Comparison of ENCODE assay signal across 19 cellular contexts in the genomic region with DNA sequence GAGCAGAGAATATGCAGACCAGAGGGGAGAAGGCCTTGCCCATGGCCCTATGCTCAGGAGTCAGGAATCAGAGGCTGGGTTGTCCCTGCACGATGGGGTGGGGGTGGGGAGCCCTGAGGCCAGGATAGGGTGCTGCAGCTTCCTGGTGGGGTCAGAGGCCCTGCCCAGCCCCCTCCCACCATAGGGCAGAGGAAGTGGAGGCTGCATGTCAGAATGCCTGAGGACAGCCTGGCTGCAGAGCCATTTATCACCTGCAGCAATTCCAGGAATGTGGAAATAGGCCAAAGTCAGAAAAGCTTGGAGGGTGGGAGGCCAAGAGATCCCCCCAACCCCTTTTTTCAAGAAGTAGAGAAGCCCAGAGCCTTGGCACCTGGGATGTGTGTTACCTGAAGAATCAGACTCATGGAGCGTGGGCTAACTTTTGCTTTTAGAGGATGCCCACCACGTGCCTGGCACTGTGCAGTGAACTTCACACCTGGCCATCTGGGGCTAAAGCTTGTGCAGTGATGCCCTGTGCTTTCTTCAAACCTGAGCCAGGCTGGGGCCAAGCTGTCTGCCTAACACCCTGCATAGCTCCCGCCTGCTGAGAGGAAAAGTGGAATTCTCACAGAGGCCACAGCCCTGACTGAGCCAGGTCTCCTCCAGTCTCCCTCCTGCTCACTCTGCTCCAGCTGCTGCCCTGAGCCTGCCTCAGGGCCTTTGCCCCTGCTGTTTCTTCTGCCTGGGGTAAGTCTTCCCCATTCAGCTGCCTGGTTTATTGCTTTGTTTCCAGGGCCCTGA.
A peak's percentile ranks its signal among the peaks of the same experiment; 100 is the strongest.
DNase-seq lines count a peak whose midpoint lies in the region; ATAC-seq, FAIRE-seq and TF ChIP-seq lines count a peak whose summit lies in the region.
"Had no signal": no experiment of that assay in that cellular context is flagged by ENCODE, and none has a peak within 500 bp of the region (broad histone marks: within the 10 kb centered on the region; RNA-seq: fewer than 3 reads in every experiment).

No MANE protein-coding gene starts in this region.

- no peaks in the 10 kb centered on the region for H3K79me2 ChIP-seq in GM23338 (replicated peaks; ENCODE audit: insufficient read depth)
- H3K79me2 ChIP-seq in H1 (ENCODE audit: control insufficient read depth in 1 of 2, insufficient read depth in 2 of 2, low read length in 2 of 2), result no peaks in the 10 kb centered on the region

- no peaks in the 10 kb centered on the region for H3K9me2 ChIP-seq in GM23338 (ENCODE audit: insufficient read depth)

- H2BK20ac ChIP-seq in H1 (ENCODE audit: low read length), result peak overlapping the region; percentile 25; the same call in 1 of the 2 replicates

- H4K5ac ChIP-seq in H1 (ENCODE audit: insufficient read length, low read depth, low read length), result no peak overlapping the region

- TF ChIP-seq POLR2A in H1 (IDR thresholded peaks at IDR 0.05; ENCODE audit: control extremely low read depth in 1 of 2, low read depth in 2 of 2, low read length in 2 of 2), result no peak

- H4K8ac ChIP-seq in H1 (ENCODE audit: extremely low read depth, insufficient read depth, low read length), result no peak overlapping the region

- H2BK15ac ChIP-seq in H1 (ENCODE audit: low read length), result no peak overlapping the region

- H3K56ac ChIP-seq in H1 (replicated peaks; ENCODE audit: insufficient read length, low read depth, low read length), result no peak overlapping the region

- POLR2A ChIA-PET in H1 (lab: Charles Lee; ENCODE audit: partially characterized antibody), result interaction anchor here (0.9 to 1.4 kb wide), 2 partner anchors 14 to 25 kb away, joined by 3 to 5 read pairs; no protein-coding TSS in a partner anchor

- ATAC-seq in GM23338, result peak; percentile 85
- ATAC-seq in pancreas, result peak; percentile 45 to 80 (median 60)
- ATAC-seq in HG02852 (IDR thresholded peaks at IDR 0.05; ENCODE audit: unreplicated experiment), result no peak
- no peak for ATAC-seq in GM18858 (IDR thresholded peaks at IDR 0.05; ENCODE audit: unreplicated experiment)
- ATAC-seq: activated CD4-positive, alpha-beta T cell treated with anti-CD3 and anti-CD28 coated beads for 36 hours had no signal

- no peak overlapping the region for H3K4ac ChIP-seq in H1 (replicated peaks; ENCODE audit: insufficient read length, low read depth, low read length)

- H3K18ac ChIP-seq in H1 (ENCODE audit: extremely low read depth, low read length), result peak overlapping the region; percentile 48; the same call in 1 of the 2 replicates

- H3K4me1 ChIP-seq in GM23338 (ENCODE audit: insufficient read depth) (peaks cover 13% of the 10 kb centered on the region), H1 (replicated peaks in 1 of 4; ENCODE audit: control insufficient read depth in 3 of 4, insufficient read depth in 4 of 4, low read length in 3 of 4) (peaks cover 0 to 10% (median 4%) of the 10 kb centered on the region in 4 experiments; a peak in 5 of 7 replicates), pancreas (no peaks in the 10 kb centered on the region)

- H3K79me1 ChIP-seq in H1 (ENCODE audit: low read depth, low read length), result 0 out of 2 replicates have a peak, but pooled peaks cover 2% of the 10 kb centered on the region

- H3K4me3 Mint-ChIP-seq in GM23338, result no peak overlapping the region
- H3K4me3 Mint-ChIP-seq: activated CD4-positive, alpha-beta T cell treated with anti-CD3 and anti-CD28 coated beads for 36 hours; activated T-cell treated with anti-CD3 and anti-CD28 coated beads, Interleukin-2, amount 50 U/mL, for 4 hours; central memory CD8-positive, alpha-beta T cell; nephron; T-helper 1 cell treated with Interleukin-12 subunit alpha and Interleukin-12 subunit beta and Interleukin-4 antibody, amounts not matched to agents 30 μg/mL and 1 μg/mL, for 36 hours had no signal

- H3K27ac ChIP-seq in GM23338 (ENCODE audit: low read depth), result no peak overlapping the region
- no peak overlapping the region for H3K27ac ChIP-seq in H1 (ENCODE audit: low read depth, low read length)
- H3K27ac ChIP-seq in pancreas, result no peak overlapping the region
- H3K27ac ChIP-seq: C4-2B had no signal

- TF ChIP-seq RAD21 in H1 (IDR thresholded peaks at IDR 0.05 in 1 of 2, conservative IDR thresholded peaks at IDR 0.05 in 1 of 2; ENCODE audit: low read depth in 2 of 2, low read length in 2 of 2), result no peak

- H3K14ac ChIP-seq in H1 (ENCODE audit: insufficient read length), result no peak overlapping the region

- peak overlapping the region; percentile 73; the same call in 1 of the 2 replicates for H2BK5ac ChIP-seq in H1 (ENCODE audit: low read depth, low read length)

- H3K27ac Mint-ChIP-seq in GM23338, result peak overlapping the region; percentile 31; the same call in 1 of the 2 replicates
- H3K27ac Mint-ChIP-seq: activated CD4-positive, alpha-beta T cell treated with anti-CD3 and anti-CD28 coated beads for 36 hours; nephron; T-helper 1 cell treated with Interleukin-12 subunit alpha and Interleukin-12 subunit beta and Interleukin-4 antibody, amounts not matched to agents 30 μg/mL and 1 μg/mL, for 36 hours had no signal

- peak overlapping the region; percentile 32; the same call in 1 of the 2 replicates for H2AFZ ChIP-seq in GM23338
- no peak overlapping the region for H2AFZ ChIP-seq in H1 (ENCODE audit: low read length)

- no peaks in the 10 kb centered on the region for H3K36me3 Mint-ChIP-seq in GM23338 (ENCODE audit: low read depth)

- no peaks in the 10 kb centered on the region; the same call in 1 of the 2 replicates for H3K23me2 ChIP-seq in H1 (ENCODE audit: low read depth, low read length)

- H2AK5ac ChIP-seq in H1 (ENCODE audit: low read depth, low read length), result no peak overlapping the region

- TF ChIP-seq CTCF in GM23338 (conservative IDR thresholded peaks at IDR 0.05; ENCODE audit: low read depth in 2 of 2) (no peak), H1 (IDR thresholded peaks at IDR 0.05; ENCODE audit: control extremely low read depth in 1 of 3, insufficient read depth in 1 of 3, low read depth in 1 of 3, low read length in 3 of 3) (no peak), pancreas (IDR thresholded peaks at IDR 0.05) (no peak)

- FAIRE-seq in H1 (lab: Jason Lieb, UNC) (no peak), pancreas (lab: Jason Lieb, UNC) (no peak)
- FAIRE-seq: endometrium had no signal

- H3K27me3 ChIP-seq in GM23338 (ENCODE audit: insufficient read depth) (no peaks in the 10 kb centered on the region), H1 (replicated peaks in 1 of 4; ENCODE audit: control insufficient read depth in 3 of 4, extremely low read depth in 1 of 4, insufficient read depth in 3 of 4, low read length in 3 of 4) (no peaks in the 10 kb centered on the region), pancreas (no peaks in the 10 kb centered on the region)

- no peak overlapping the region for H4K91ac ChIP-seq in H1 (replicated peaks; ENCODE audit: insufficient read length, low read length)

- no peak overlapping the region for H3K4me3 ChIP-seq in GM23338
- H3K4me3 ChIP-seq in H1 (ENCODE audit: extremely low read depth in 1 of 4, insufficient read depth in 2 of 4, low read depth in 3 of 4, low read length in 4 of 4), result no peak overlapping the region
- H3K4me3 ChIP-seq in pancreas, result no peak overlapping the region

- H3K4me1 Mint-ChIP-seq in GM23338, result peaks cover 26% of the 10 kb centered on the region
- H3K4me1 Mint-ChIP-seq: central memory CD8-positive, alpha-beta T cell; nephron had no signal

- H3K4me2 ChIP-seq in GM23338 (peak overlapping the region; percentile 60), H1 (ENCODE audit: insufficient read depth in 1 of 2, low read depth in 2 of 2, low read length in 2 of 2) (peak overlapping the region in 1 of 2 experiments; percentile 15; a peak in 1 of 4 replicates)

- TF ChIP-seq EP300 in H1 (IDR thresholded peaks at IDR 0.05; ENCODE audit: borderline replicate concordance in 1 of 2, low read depth in 2 of 2, low read length in 2 of 2), result no peak

- H3F3A ChIP-seq in GM23338 (replicated peaks; ENCODE audit: low read depth), result no peaks in the 10 kb centered on the region

- no peaks in the 10 kb centered on the region for H4K20me1 ChIP-seq in GM23338 (replicated peaks; ENCODE audit: insufficient read depth)
- H4K20me1 ChIP-seq in H1 (replicated peaks in 1 of 2; ENCODE audit: control insufficient read depth in 1 of 2, insufficient read depth in 2 of 2, low read length in 2 of 2), result peaks cover 0 to 1% of the 10 kb centered on the region in 2 experiments

- no peak overlapping the region for H3K9ac ChIP-seq in H1 (replicated peaks in 1 of 4; ENCODE audit: extremely low read depth in 1 of 4, low read depth in 3 of 4, low read length in 3 of 4)

- no peaks in the 10 kb centered on the region for H3K9me3 ChIP-seq in H1 (ENCODE audit: insufficient read depth in 2 of 2, low read depth in 1 of 2, low read length in 1 of 2)
- H3K9me3 ChIP-seq in pancreas, result no peaks in the 10 kb centered on the region

- H2BK120ac ChIP-seq in H1 (replicated peaks; ENCODE audit: low read depth, low read length), result no peak overlapping the region

- H3K27me3 Mint-ChIP-seq in GM23338 (ENCODE audit: insufficient read depth, low read depth, poor library complexity), result peaks cover 6% of the 10 kb centered on the region
- H3K27me3 Mint-ChIP-seq: activated CD4-positive, alpha-beta T cell treated with anti-CD3 and anti-CD28 coated beads for 36 hours had no signal

- H3K9me3 Mint-ChIP-seq in GM23338, result no peaks in the 10 kb centered on the region
- H3K9me3 Mint-ChIP-seq: activated T-cell treated with anti-CD3 and anti-CD28 coated beads, Interleukin-2, amount 50 U/mL, for 4 hours; central memory CD8-positive, alpha-beta T cell; nephron; T-helper 1 cell treated with Interleukin-12 subunit alpha and Interleukin-12 subunit beta and Interleukin-4 antibody, amounts not matched to agents 30 μg/mL and 1 μg/mL, for 36 hours had no signal

- no peak overlapping the region for H3K23ac ChIP-seq in H1 (ENCODE audit: insufficient read length)

- H2BK12ac ChIP-seq in H1 (ENCODE audit: low read depth, low read length), result 0 out of 2 replicates have a peak overlapping the region, but pooled peaks have one; percentile 90

- H3K36me3 ChIP-seq in GM23338 (ENCODE audit: insufficient read depth) (no peaks in the 10 kb centered on the region), H1 (ENCODE audit: control insufficient read depth in 2 of 4, insufficient read depth in 4 of 4, low read length in 3 of 4) (no peaks in the 10 kb centered on the region), pancreas (no peaks in the 10 kb centered on the region)

- peak; percentile 75 for DNase-seq in GM23338 (ENCODE audit: low spot score)
- DNase-seq in M059J (ENCODE audit: low read depth), result peak; percentile 22
- peak in 1 of 2 experiments; percentile 36 for DNase-seq in H1 (ENCODE audit: low read depth in 1 of 2, low spot score in 2 of 2)
- DNase-seq in pancreas, result peak in 1 of 6 donors; percentile 28
- DNase-seq in NCI-H82 treated with DMSO at 0.1 percent for 48 hours (lab: John Stamatoyannopoulos, UW; ENCODE audit: unreplicated experiment), result no peak
- DNase-seq: activated CD4-positive, alpha-beta T cell treated with anti-CD3 and anti-CD28 coated beads for 36 hours; activated T-cell treated with anti-CD3 and anti-CD28 coated beads, Interleukin-2, amount 50 U/mL, for 4 hours; DMS79 treated with DMSO at 0.1 percent for 48 hours; foreskin melanocyte; mammary epithelial cell; Right ventricle myocardium superior; substantia nigra had no signal

- CTCF ChIA-PET in H1 (lab: Charles Lee; ENCODE audit: partially characterized antibody), result interaction anchor here (0.6 to 1.7 kb wide), 10 partner anchors 12 to 1533 kb away, joined by 3 to 7 read pairs (median 3); no protein-coding TSS in a partner anchor

- 84% methylated on average over 3 of the region's 4 CpGs; no CpG with 5 or more reads in 1 of the 2 experiments for WGBS in H1 (ENCODE audit: extremely low coverage in 1 of 2, insufficient coverage in 1 of 2, insufficient read length in 1 of 2, insufficient replicate concordance in 2 of 2, low coverage in 1 of 2, low lambda C conversion rate in 2 of 2, missing lambda C conversion rate in 1 of 2), 2 experiments
- 69 to 78% methylated on average over 4 of the region's 4 CpGs for WGBS in pancreas, 2 donors

- intact Hi-C loops in pancreas (cut with DNase I), result no loop called here

Comparison
In these comparisons a context has a peak if more than half of its experiments do, and no peak if none do; other contexts are left out.
1. ATAC-seq: peak in GM23338 (single experiment) and pancreas (4 of 4); none in HG02852 (single experiment) and GM18858 (single experiment).